In the genomic region with DNA sequence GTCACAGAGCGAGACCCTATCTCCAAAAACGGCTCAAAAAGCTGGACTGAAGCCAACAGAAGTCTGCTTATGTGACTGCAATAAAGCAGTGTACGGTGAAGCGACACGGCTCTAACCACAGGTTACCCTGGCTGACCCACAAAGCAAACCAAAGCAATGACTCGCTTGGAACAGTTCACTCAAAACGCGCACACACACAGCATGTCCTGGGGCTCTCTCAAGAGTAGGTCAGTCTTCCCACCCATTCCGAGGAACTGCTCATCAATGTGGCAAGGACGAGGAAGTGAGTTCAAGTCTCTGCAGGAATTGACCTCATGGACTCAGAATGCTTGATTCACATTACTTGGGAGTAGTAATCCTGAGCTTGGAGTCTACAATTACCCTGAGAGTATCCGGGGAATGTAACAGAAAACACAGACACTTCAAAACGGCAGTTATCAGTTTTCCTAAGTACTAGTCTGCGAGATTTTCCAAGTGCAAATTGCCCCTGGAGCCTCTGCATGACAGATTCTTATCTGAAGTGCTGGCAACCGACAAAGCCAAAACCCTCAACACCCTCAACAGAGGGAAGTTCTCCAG, we compare ENCODE assay signal across 9 cellular contexts. TPM values are rescaled to one million over a fixed set of nuclear protein-coding genes. Genes with fewer than 3 reads are reported as not detected.
DNase-seq lines count a peak whose midpoint lies in the region; ATAC-seq, FAIRE-seq and TF ChIP-seq lines count a peak whose summit lies in the region.
"Had no signal": no experiment of that assay in that cellular context is flagged by ENCODE, and none has a peak within 500 bp of the region (broad histone marks: within the 10 kb centered on the region; RNA-seq: fewer than 3 reads in every experiment).

No MANE protein-coding gene starts in this region.

- DNase-seq in H54 (ENCODE audit: insufficient read length, low spot score) (peak; percentile 76), RCC 7860 (ENCODE audit: low spot score) (peak; percentile 96), epithelial cell of proximal tubule (ENCODE audit: low read depth) (peak; percentile 79), mucosa of gallbladder (ENCODE audit: low spot score) (no peak), COR-L47 (lab: John Stamatoyannopoulos, UW) (no peak)
- DNase-seq in stimulated activated CD4-positive, alpha-beta T cell treated with anti-CD3 and anti-CD28 coated beads, Interleukin-2, amount 100 ng/mL, for 48 hours: peak; percentile 15 to 35
- DNase-seq: dorsolateral prefrontal cortex had no signal

- peak; percentile 85 for FAIRE-seq in H54 (lab: Jason Lieb, UNC)
- FAIRE-seq in RCC 7860 (lab: Jason Lieb, UNC): peak; percentile 98

- no peak for TF ChIP-seq POLR2A in H54 (IDR thresholded peaks at IDR 0.05; ENCODE audit: low read depth, low read length)

- no peak for TF ChIP-seq CTCF in epithelial cell of proximal tubule (conservative IDR thresholded peaks at IDR 0.05; ENCODE audit: low read depth, low read length)

- no peak overlapping the region for H3K4me3 ChIP-seq in epithelial cell of proximal tubule (ENCODE audit: low read depth, low read length)
- H3K4me3 ChIP-seq: dorsolateral prefrontal cortex had no signal

- no peak for ATAC-seq in HG02938 (IDR thresholded peaks at IDR 0.05; ENCODE audit: unreplicated experiment)
- ATAC-seq: naive thymus-derived CD4-positive, alpha-beta T cell had no signal

RNA-seq across cellular contexts. Expression of a gene that starts 25.4 kb away (rescaled TPM):
- 25.8 and 55.9 TPM in 2 replicates for total RNA-seq in epithelial cell of proximal tubule
- 56.4 TPM for total RNA-seq in mucosa of gallbladder

RNA-seq across cellular contexts. Expression of a gene that starts 31.9 kb away (rescaled TPM):
- total RNA-seq in epithelial cell of proximal tubule (19.9 and 20.0 TPM in 2 replicates), mucosa of gallbladder (94.6 TPM)

RNA-seq across cellular contexts. Expression of a gene that starts 37.1 kb away (rescaled TPM):
- total RNA-seq in epithelial cell of proximal tubule (0.14 TPM in 1 of 2 replicates, not detected in the other), mucosa of gallbladder (0.49 TPM)

RNA-seq across cellular contexts. Expression of a gene that starts 52.7 kb away (rescaled TPM):
- total RNA-seq in epithelial cell of proximal tubule (26.6 and 27.2 TPM in 2 replicates), mucosa of gallbladder (25.6 TPM)

Comparison
In these comparisons a context has a peak if more than half of its experiments do, and no peak if none do; other contexts are left out.
1. DNase-seq: peak in H54 (single experiment), RCC 7860 (single experiment), epithelial cell of proximal tubule (single experiment) and stimulated activated CD4-positive, alpha-beta T cell treated with anti-CD3 and anti-CD28 coated beads, Interleukin-2, amount 100 ng/mL, for 48 hours (2 of 2); none in mucosa of gallbladder (single experiment) and COR-L47 (single experiment).